In the genomic region with DNA sequence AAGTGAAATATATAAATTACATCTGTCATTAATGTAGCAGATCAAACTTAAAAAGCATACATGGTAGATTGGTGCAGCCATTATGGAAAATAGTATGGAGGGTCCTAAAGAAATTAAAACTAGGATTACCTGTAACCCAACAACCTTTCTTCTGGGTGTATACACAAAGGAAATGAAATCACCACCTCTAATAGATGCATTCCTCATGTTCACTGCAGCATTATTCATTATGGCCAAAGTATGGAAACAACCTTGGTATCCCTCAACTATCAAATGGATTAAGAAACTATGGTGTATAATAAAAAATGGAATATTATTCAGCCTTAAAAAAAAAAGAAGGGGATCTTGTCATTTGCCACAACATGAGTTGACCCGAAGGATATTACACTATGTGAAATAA, we compare ENCODE assay signal across 19 cellular contexts.
"Had no signal": no experiment of that assay in that cellular context is flagged by ENCODE, and none has a peak within 500 bp of the region (broad histone marks: within the 10 kb centered on the region; RNA-seq: fewer than 3 reads in every experiment).

No MANE protein-coding gene starts in this region.

- H3K27ac ChIP-seq: left ventricle myocardium inferior, WERI-Rb-1 had no signal

- H3K9me3 ChIP-seq: ascending aorta, left ventricle myocardium inferior had no signal

- FAIRE-seq: endothelial cell of umbilical vein had no signal

- H3K36me3 ChIP-seq: ascending aorta, left ventricle myocardium inferior, WERI-Rb-1 had no signal

- H3K27me3 ChIP-seq: ascending aorta had no signal

- ATAC-seq: right cardiac atrium; stimulated activated naive CD8-positive, alpha-beta T cell treated with anti-CD3 and anti-CD28 coated beads, Interleukin-15, amount 100 ng/mL, for 72 hours had no signal

- H3K4me3 ChIP-seq: ascending aorta, left ventricle myocardium inferior, skin epidermis had no signal

- DNase-seq: activated CD4-positive, alpha-beta T cell treated with anti-CD3 and anti-CD28 coated beads for 1 hour; activated CD8-positive, alpha-beta memory T cell treated with anti-CD3 and anti-CD28 coated beads for 24 hours; activated CD8-positive, alpha-beta memory T cell treated with anti-CD3 and anti-CD28 coated beads, Interleukin-2, amount 50 U/mL, for 48 hours; activated effector memory CD4-positive, alpha-beta T cell treated with Interleukin-2 at 50 U/mL for 16 hours; activated naive CD4-positive, alpha-beta T cell treated with anti-CD3 and anti-CD28 coated beads, Interleukin-2, amount 50 U/mL, for 16 hours; activated T-cell treated with anti-CD3 and anti-CD28 coated beads, Interleukin-2, amount 50 U/mL, for 48 hours; effector memory CD4-positive, alpha-beta T cell; kidney; left ventricle myocardium inferior; occipital lobe; right cardiac atrium; stimulated activated CD4-positive, alpha-beta T cell treated with anti-CD3 and anti-CD28 coated beads, Interleukin-15, amount 100 ng/mL, for 24 hours; stimulated activated CD4-positive, alpha-beta T cell treated with anti-CD3 and anti-CD28 coated beads, Interleukin-4, amount 100 ng/mL, for 1 hour; stimulated activated naive CD8-positive, alpha-beta T cell treated with anti-CD3 and anti-CD28 coated beads, Interleukin-15, amount 100 ng/mL, for 72 hours; trophoblast cell; WERI-Rb-1 had no signal
